Comparison of ENCODE assay signal across 8 cellular contexts in the genomic region with DNA sequence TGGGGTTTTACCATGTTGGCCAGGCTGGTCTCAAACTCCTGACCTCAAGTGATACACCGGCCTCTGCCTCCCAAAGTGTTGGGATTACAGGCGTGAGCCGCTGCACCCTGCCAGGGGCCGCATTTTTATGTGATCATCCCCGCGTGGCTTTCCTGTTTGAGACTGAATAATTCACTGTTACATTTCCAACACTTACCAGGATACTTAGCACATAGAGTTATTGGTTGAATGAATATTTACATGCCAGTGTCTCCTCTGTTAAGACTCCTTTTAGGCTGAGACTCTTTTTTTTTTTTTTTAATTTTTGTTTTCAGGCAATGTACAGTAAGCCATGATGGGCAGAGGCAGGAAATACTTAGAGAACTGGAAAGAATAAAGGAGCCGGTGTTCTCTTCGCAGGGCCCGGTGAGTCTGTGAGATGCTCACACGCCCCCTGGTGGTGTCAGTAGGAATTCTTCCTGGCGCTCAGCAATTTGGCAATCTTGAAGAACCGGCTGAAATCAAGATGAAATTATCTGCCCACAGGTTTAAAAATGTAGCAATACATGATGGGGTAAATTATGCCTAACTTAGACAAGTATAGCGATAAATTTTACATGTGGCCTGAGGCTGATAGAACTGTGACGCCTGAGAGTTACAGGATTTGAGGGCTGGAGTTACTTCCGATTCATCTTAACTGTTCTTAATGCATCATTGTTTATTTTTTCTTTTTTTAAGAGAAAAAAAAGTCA. TPM values are rescaled to one million over a fixed set of nuclear protein-coding genes. Genes with fewer than 3 reads are reported as not detected.
A peak's percentile ranks its signal among the peaks of the same experiment; 100 is the strongest.
DNase-seq lines count a peak whose midpoint lies in the region; ATAC-seq, FAIRE-seq and TF ChIP-seq lines count a peak whose summit lies in the region.

No MANE protein-coding gene starts in this region.

- FAIRE-seq in H54 (lab: Jason Lieb, UNC) = peak; percentile 50

- intact Hi-C loops in left colon (cut with DNase I, micrococcal nuclease) = no loop called here

- TF ChIP-seq CTCF in AG10803 (conservative IDR thresholded peaks at IDR 0.05; ENCODE audit: low read length) = peak; percentile 92

- peak; percentile 79 for ATAC-seq in left colon
- no peak for ATAC-seq in HG02970 (IDR thresholded peaks at IDR 0.05; ENCODE audit: low FRiP score, unreplicated experiment)

- no peak for TF ChIP-seq POLR2A in H54 (IDR thresholded peaks at IDR 0.05; ENCODE audit: low read depth, low read length)

- DNase-seq in AG10803 (ENCODE audit: low read depth) (peak; percentile 83), H54 (ENCODE audit: insufficient read length, low spot score) (peak; percentile 87), NCI-H510A treated with DMSO at 0.1 percent for 48 hours (lab: John Stamatoyannopoulos, UW) (peak; percentile 80), cerebellar cortex (ENCODE audit: low spot score) (peak; percentile 92), left colon (peak; percentile 75 to 84)
- DNase-seq in activated CD4-positive, alpha-beta T cell treated with anti-CD3 and anti-CD28 coated beads for 1 hour = peak; percentile 61
- peak; percentile 83 to 88 for DNase-seq in stimulated activated CD4-positive, alpha-beta T cell treated with anti-CD3 and anti-CD28 coated beads, Interleukin-2, amount 100 ng/mL, for 24 hours

- H3K4me3 ChIP-seq in AG10803 (ENCODE audit: low read length) = no peak overlapping the region

RNA-seq across cellular contexts. Expression of gene RNF114, which starts 7.6 kb away (rescaled TPM):
- 10 to 100 TPM; 75.7 to 84.1 TPM for total RNA-seq in left colon

RNA-seq across cellular contexts. Expression of gene SPATA2, which starts 13.2 kb away (rescaled TPM):
- total RNA-seq in left colon = 10 to 100 TPM; 19.9 to 22.0 TPM

RNA-seq across cellular contexts. Expression of gene SNAI1, which starts 54.2 kb away (rescaled TPM):
- under 1 TPM; 0.25 to 0.46 TPM for total RNA-seq in left colon
